8 cellular contexts compared by ENCODE assay signal in genomic region chr11:46238967-46239800, GRCh38. TPM values are rescaled to one million over a fixed set of nuclear protein-coding genes. Genes with fewer than 3 reads are reported as not detected.
DNase-seq lines count a peak whose midpoint lies in the region; ATAC-seq and TF ChIP-seq lines count a peak whose summit lies in the region.

No MANE protein-coding gene starts in this region.

- H3K27ac Mint-ChIP-seq in Calu3 (ENCODE audit: unreplicated experiment) (no peak overlapping the region), IgD-negative memory B cell (no peak overlapping the region), nephron progenitor cell (no peak overlapping the region)

- no TSS peak for BruUV-seq in Calu3 (replicated peaks; lab: Mats Ljungman, UMichigan)

- no peaks in the 10 kb centered on the region for H3K36me3 ChIP-seq in RWPE2 (ENCODE audit: low read depth)

- intact Hi-C loops in Calu3 (cut with micrococcal nuclease; ENCODE audit: unreplicated experiment), result loop anchor here (1.0 kb wide), 1 partner anchor 69 kb away; no protein-coding TSS in a partner anchor

- H3K4me1 Mint-ChIP-seq in Calu3 (ENCODE audit: low read depth, unreplicated experiment) (peaks cover 33% of the 10 kb centered on the region), IgD-negative memory B cell (peaks cover 13 to 25% (median 14%) of the 10 kb centered on the region in 3 donors), nephron progenitor cell (peaks cover 60% of the 10 kb centered on the region)

- CTCF ChIA-PET in Calu3 (lab: Charles Lee), result interaction anchor here (0.6 to 1.5 kb wide), 9 partner anchors 13 to 421 kb away, joined by 3 to 13 read pairs (median 6); no protein-coding TSS in a partner anchor

- H3K4me3 Mint-ChIP-seq in Calu3 (ENCODE audit: low read depth, unreplicated experiment) (peak overlapping the region; percentile 21), IgD-negative memory B cell (peak overlapping the region in 3 of 4 donors; percentile 12 to 81 (median 70)), nephron progenitor cell (peak overlapping the region; percentile 58)

- peak; percentile 94 for TF ChIP-seq CTCF in Calu3 (IDR thresholded peaks at IDR 0.05; ENCODE audit: unreplicated experiment)
- TF ChIP-seq CTCF in RWPE2 (IDR thresholded peaks at IDR 0.05; ENCODE audit: poor library complexity, severe bottlenecking), result peak; percentile 98
- peak; percentile 73 for TF ChIP-seq CTCF in fibroblast of the aortic adventitia (IDR thresholded peaks at IDR 0.05; ENCODE audit: insufficient read depth, low read length)
- peak; percentile 99 for TF ChIP-seq CTCF in nephron progenitor cell (IDR thresholded peaks at IDR 0.05)

- no peaks in the 10 kb centered on the region for H3K27me3 ChIP-seq in RWPE2 (ENCODE audit: insufficient read depth, poor library complexity, severe bottlenecking)

- ATAC-seq in GM21515 (IDR thresholded peaks at IDR 0.05; ENCODE audit: unreplicated experiment) (peak; percentile 62), RWPE2 (ENCODE audit: low read depth) (peak; percentile 70)
- peak; percentile 79 for ATAC-seq in stimulated activated naive CD8-positive, alpha-beta T cell treated with anti-CD3 and anti-CD28 coated beads, Interleukin-15, Interleukin-2, amounts not matched to agents 100 U/mL and 50 U/mL, for 24 hours

- H3K9me3 ChIP-seq in RWPE2 (ENCODE audit: severe bottlenecking), result no peaks in the 10 kb centered on the region

- peaks cover 26% of the 10 kb centered on the region for H3K4me1 ChIP-seq in RWPE2 (ENCODE audit: insufficient read depth, poor library complexity, severe bottlenecking)

- H3K36me3 Mint-ChIP-seq in Calu3 (ENCODE audit: insufficient read depth, unreplicated experiment) (peaks cover 23% of the 10 kb centered on the region), IgD-negative memory B cell (no peaks in the 10 kb centered on the region), nephron progenitor cell (ENCODE audit: low read depth) (no peaks in the 10 kb centered on the region)

- peak; percentile 88 for DNase-seq in Calu3
- DNase-seq in RWPE2 (ENCODE audit: low spot score), result peak; percentile 81
- DNase-seq in activated effector memory CD4-positive, alpha-beta T cell treated with Interleukin-2 at 50 U/mL for 16 hours, result peak; percentile 70
- DNase-seq in fibroblast of the aortic adventitia (ENCODE audit: low read depth), result peak; percentile 84
- peak; percentile 93 for DNase-seq in nephron progenitor cell
- peak; percentile 87 for DNase-seq in stimulated activated naive CD8-positive, alpha-beta T cell treated with anti-CD3 and anti-CD28 coated beads, Interleukin-15, Interleukin-2, amounts not matched to agents 100 U/mL and 50 U/mL, for 24 hours

- H3K4me3 ChIP-seq in RWPE2 (ENCODE audit: severe bottlenecking) (peak overlapping the region; percentile 37), fibroblast of the aortic adventitia (ENCODE audit: low read depth, low read length) (peak overlapping the region; percentile 67)

- no peaks in the 10 kb centered on the region for H3K9me3 Mint-ChIP-seq in Calu3 (ENCODE audit: low read depth, unreplicated experiment)
- peaks cover 0 to 2% (median 0%) of the 10 kb centered on the region in 3 donors for H3K9me3 Mint-ChIP-seq in IgD-negative memory B cell
- H3K9me3 Mint-ChIP-seq in nephron progenitor cell, result peaks cover 5% of the 10 kb centered on the region

- H3K27ac ChIP-seq in RWPE2 (ENCODE audit: poor library complexity, severe bottlenecking), result peak overlapping the region; percentile 75

- H3K27me3 Mint-ChIP-seq in Calu3 (ENCODE audit: unreplicated experiment), result peaks cover 40% of the 10 kb centered on the region
- H3K27me3 Mint-ChIP-seq in IgD-negative memory B cell, result peaks cover 40% of the 10 kb centered on the region
- H3K27me3 Mint-ChIP-seq in nephron progenitor cell (ENCODE audit: low read depth, poor library complexity), result peaks cover 31% of the 10 kb centered on the region

RNA-seq across cellular contexts. Expression of gene CREB3L1, which starts 38.3 kb away (rescaled TPM):
- total RNA-seq in Calu3 (2022) (0.61 TPM in 1 of 2 replicates, not detected in the other), fibroblast of the aortic adventitia (ENCODE audit: low replicate concordance) (31.6 and 37.5 TPM in 2 replicates)
- not detected for polyA plus RNA-seq in IgD-negative memory B cell

Comparison
In these comparisons a context has a peak if more than half of its experiments do, and no peak if none do; other contexts are left out.
1. Peak in every context shown above with its lines: DNase-seq, ATAC-seq, H3K4me3 ChIP-seq and H3K27ac ChIP-seq.
2. RNA of gene CREB3L1, which starts 38.3 kb away (total RNA-seq): 31.6 to 37.5 TPM in fibroblast of the aortic adventitia; 0.61 TPM in Calu3; every median in the first group is over 10 times any median in the second.